1 cellular context compared by ENCODE assay signal in the genomic region with DNA sequence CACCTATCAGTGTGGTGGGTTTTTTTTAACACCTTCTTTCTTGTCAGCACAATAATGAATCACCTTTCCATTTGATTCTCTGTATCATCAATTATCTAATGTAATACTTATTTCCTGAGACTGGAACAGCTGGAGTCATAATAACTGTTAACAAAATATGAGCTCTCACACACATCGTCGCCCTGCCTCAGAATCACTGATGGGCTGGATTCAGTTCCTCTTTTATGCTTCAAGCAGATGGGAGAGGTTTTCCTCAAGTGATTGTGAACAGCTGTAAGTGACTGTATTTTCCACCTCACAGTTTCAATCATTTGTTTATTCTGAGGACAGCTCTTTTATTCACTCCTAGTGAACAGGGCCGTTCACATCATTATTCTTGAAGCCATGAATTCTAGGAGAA.
TF ChIP-seq lines count a peak whose summit lies in the region.

No MANE protein-coding gene starts in this region.

TF ChIP-seq in GM12878, 131 proteins besides CTCF, POLR2A, EP300 and RAD21 (continued from another document):
- no peak for TF ChIP-seq POLR2AphosphoS2 (IDR thresholded peaks at IDR 0.05; ENCODE audit: low read depth, low read length)
- TF ChIP-seq SRF (IDR thresholded peaks at IDR 0.05; ENCODE audit: low read depth in 2 of 2, low read length in 2 of 2), result no peak
- TF ChIP-seq MYB (IDR thresholded peaks at IDR 0.05; ENCODE audit: borderline replicate concordance, low read depth, low read length), result no peak
- TF ChIP-seq MEF2A (IDR thresholded peaks at IDR 0.05; ENCODE audit: insufficient read depth, low read depth, low read length), result no peak
- TF ChIP-seq SREBF1 (IDR thresholded peaks at IDR 0.05; ENCODE audit: low read length), result no peak
- TF ChIP-seq ZNF24 (IDR thresholded peaks at IDR 0.05), result peak; percentile 93
- TF ChIP-seq CBFB (IDR thresholded peaks at IDR 0.05; ENCODE audit: low read depth), result no peak
- peak; percentile 75 for TF ChIP-seq IKZF1 (conservative IDR thresholded peaks at IDR 0.05)
- no peak for TF ChIP-seq SP1 (IDR thresholded peaks at IDR 0.05; ENCODE audit: low read depth, low read length)
- TF ChIP-seq NFXL1 (IDR thresholded peaks at IDR 0.05; ENCODE audit: borderline replicate concordance), result no peak
- TF ChIP-seq IKZF2 (IDR thresholded peaks at IDR 0.05), result peak; percentile 87 to 88; a peak in 3 of 4 replicates
- peak in 1 of 2 experiments; percentile 61; a peak in 2 of 4 replicates for TF ChIP-seq BHLHE40 (IDR thresholded peaks at IDR 0.05; ENCODE audit: borderline replicate concordance in 1 of 2, low read depth in 2 of 2, low read length in 1 of 2)
- TF ChIP-seq BMI1 (IDR thresholded peaks at IDR 0.05; ENCODE audit: borderline replicate concordance), result peak; percentile 42; the same call in 1 of the 2 replicates
- 0 out of 2 replicates have a peak, but pooled peaks have one; percentile 28 for TF ChIP-seq ZNF217 (IDR thresholded peaks at IDR 0.05)
- TF ChIP-seq RUNX3 (IDR thresholded peaks at IDR 0.05; ENCODE audit: low read length), result no peak
